In genomic region chr4:159175989-159176375, GRCh38 we compare ENCODE assay signal across 9 cellular contexts.
DNase-seq lines count a peak whose midpoint lies in the region; FAIRE-seq and TF ChIP-seq lines count a peak whose summit lies in the region.
"Had no signal": no experiment of that assay in that cellular context is flagged by ENCODE, and none has a peak within 500 bp of the region (broad histone marks: within the 10 kb centered on the region; RNA-seq: fewer than 3 reads in every experiment).

No MANE protein-coding gene starts in this region.

- H4K20me1 ChIP-seq in astrocyte (ENCODE audit: insufficient read depth, low read length) = peaks cover 39% of the 10 kb centered on the region

- H3K27me3 ChIP-seq in astrocyte (ENCODE audit: insufficient read depth, low read length) (no peaks in the 10 kb centered on the region), iPS-20b (ENCODE audit: insufficient read depth, low read length) (no peaks in the 10 kb centered on the region), subcutaneous abdominal adipose tissue (ENCODE audit: control insufficient read depth in 5 of 5, insufficient read depth in 4 of 5, low read length in 5 of 5) (no peaks in the 10 kb centered on the region)

- H3K4me1 Mint-ChIP-seq in activated CD4-positive, alpha-beta T cell treated with anti-CD3 and anti-CD28 coated beads, Interleukin-2, amount 10 ng/mL, durations not matched to agents 24 days and 14 days = peaks cover 47% of the 10 kb centered on the region
- H3K4me1 Mint-ChIP-seq in astrocyte (ENCODE audit: low read depth, unreplicated experiment) = peaks cover 53% of the 10 kb centered on the region

- peak overlapping the region; percentile 3 for H3K4me3 Mint-ChIP-seq in activated CD4-positive, alpha-beta T cell treated with anti-CD3 and anti-CD28 coated beads, Interleukin-2, amount 10 ng/mL, durations not matched to agents 24 days and 14 days
- H3K4me3 Mint-ChIP-seq in astrocyte (ENCODE audit: unreplicated experiment) = peak overlapping the region; percentile 78

- FAIRE-seq in astrocyte (lab: Jason Lieb, UNC) = no peak

- peaks cover 23% of the 10 kb centered on the region for H3K4me1 ChIP-seq in astrocyte (ENCODE audit: insufficient read depth, low read length)
- peaks cover 40% of the 10 kb centered on the region for H3K4me1 ChIP-seq in iPS-20b (ENCODE audit: insufficient read depth, low read length)
- H3K4me1 ChIP-seq in subcutaneous abdominal adipose tissue (ENCODE audit: control insufficient read depth in 5 of 5, insufficient read depth in 5 of 5, low read length in 5 of 5) = peaks cover 6 to 69% (median 36%) of the 10 kb centered on the region in 5 donors

- peak overlapping the region; percentile 14 for H2AFZ ChIP-seq in astrocyte (ENCODE audit: low read depth, low read length)

- H3K4me3 ChIP-seq in astrocyte (ENCODE audit: insufficient read depth, low read depth, low read length) = peak overlapping the region; percentile 54
- H3K4me3 ChIP-seq in iPS-20b (ENCODE audit: low read length) = peak overlapping the region; percentile 46; the same call in 1 of the 2 replicates
- H3K4me3 ChIP-seq in subcutaneous abdominal adipose tissue (ENCODE audit: low read depth in 1 of 5, low read length in 5 of 5) = peak overlapping the region in 2 of 5 donors; percentile 26 to 28

- H3K36me3 ChIP-seq in astrocyte (ENCODE audit: insufficient read depth, low read length) (no peaks in the 10 kb centered on the region), iPS-20b (ENCODE audit: insufficient read depth, low read depth, low read length) (no peaks in the 10 kb centered on the region), subcutaneous abdominal adipose tissue (ENCODE audit: control insufficient read depth in 5 of 5, insufficient read depth in 5 of 5, low read length in 5 of 5) (no peaks in the 10 kb centered on the region)

- H3K27ac Mint-ChIP-seq in activated CD4-positive, alpha-beta T cell treated with anti-CD3 and anti-CD28 coated beads, Interleukin-2, amount 10 ng/mL, durations not matched to agents 24 days and 14 days = no peak overlapping the region
- H3K27ac Mint-ChIP-seq in astrocyte (ENCODE audit: unreplicated experiment) = peak overlapping the region; percentile 85

- no peaks in the 10 kb centered on the region for H3K9me3 Mint-ChIP-seq in activated CD4-positive, alpha-beta T cell treated with anti-CD3 and anti-CD28 coated beads, Interleukin-2, amount 10 ng/mL, durations not matched to agents 24 days and 14 days
- H3K9me3 Mint-ChIP-seq in astrocyte (ENCODE audit: unreplicated experiment) = no peaks in the 10 kb centered on the region

- H3K9me3 ChIP-seq in astrocyte (ENCODE audit: insufficient read depth, low read depth, low read length) (no peaks in the 10 kb centered on the region), iPS-20b (ENCODE audit: insufficient read depth, low read depth, low read length) (no peaks in the 10 kb centered on the region), subcutaneous abdominal adipose tissue (ENCODE audit: control insufficient read depth in 5 of 5, low read length in 5 of 5) (no peaks in the 10 kb centered on the region)

- H3K79me2 ChIP-seq in astrocyte (ENCODE audit: insufficient read depth, low read length) = peaks cover 92% of the 10 kb centered on the region

- H3K27ac ChIP-seq in astrocyte (ENCODE audit: low read depth, low read length) = peak overlapping the region; percentile 89
- peak overlapping the region; percentile 70 for H3K27ac ChIP-seq in iPS-20b (ENCODE audit: low read length)
- peak overlapping the region; percentile 28 for H3K27ac ChIP-seq in subcutaneous abdominal adipose tissue (ENCODE audit: low read depth, low read length)

- no peaks in the 10 kb centered on the region for H3K27me3 Mint-ChIP-seq in activated CD4-positive, alpha-beta T cell treated with anti-CD3 and anti-CD28 coated beads, Interleukin-2, amount 10 ng/mL, durations not matched to agents 24 days and 14 days
- no peaks in the 10 kb centered on the region for H3K27me3 Mint-ChIP-seq in astrocyte (ENCODE audit: low read depth, unreplicated experiment)

- peak; percentile 47 for DNase-seq in activated CD4-positive, alpha-beta T cell treated with anti-CD3 and anti-CD28 coated beads, Interleukin-2, amount 10 ng/mL, durations not matched to agents 24 days and 14 days
- DNase-seq in activated CD4-positive, alpha-beta T cell treated with anti-CD3 and anti-CD28 coated beads for 48 hours = no peak
- DNase-seq in astrocyte (ENCODE audit: low read depth) (no peak), NCI-H1048 (lab: John Stamatoyannopoulos, UW) (no peak), NCI-H774 (lab: John Stamatoyannopoulos, UW) (no peak), HPDE6-E6E7 (ENCODE audit: extremely low spot score) (no peak)
- DNase-seq: 8988T had no signal

- intact Hi-C loops in activated CD4-positive, alpha-beta T cell treated with anti-CD3 and anti-CD28 coated beads, Interleukin-2, amount 10 ng/mL, durations not matched to agents 24 days and 14 days (cut with micrococcal nuclease) = loop anchor here (1.0 to 5.0 kb wide), 6 partner anchors 27 to 453 kb away; partner anchors contain the start of gene PPID

- H3K36me3 Mint-ChIP-seq in activated CD4-positive, alpha-beta T cell treated with anti-CD3 and anti-CD28 coated beads, Interleukin-2, amount 10 ng/mL, durations not matched to agents 24 days and 14 days (ENCODE audit: low read depth) = no peaks in the 10 kb centered on the region
- H3K36me3 Mint-ChIP-seq in astrocyte (ENCODE audit: low read depth, unreplicated experiment) = no peaks in the 10 kb centered on the region

- peak overlapping the region; percentile 80 for H3K9ac ChIP-seq in astrocyte (ENCODE audit: low read length)
- H3K9ac ChIP-seq in iPS-20b (ENCODE audit: low read depth, low read length) = peak overlapping the region; percentile 71
- peak overlapping the region in 1 of 5 donors; percentile 16 for H3K9ac ChIP-seq in subcutaneous abdominal adipose tissue (ENCODE audit: low read length in 5 of 5)

- H3K4me2 ChIP-seq in astrocyte (ENCODE audit: low read length) = peak overlapping the region; percentile 87

- no peak for TF ChIP-seq CTCF in astrocyte (IDR thresholded peaks at IDR 0.05; ENCODE audit: insufficient read depth, low read depth, low read length)

Comparison
In these comparisons a context has a peak if more than half of its experiments do, and no peak if none do; other contexts are left out.
1. H3K27ac ChIP-seq: peak in every context shown above with its lines; median percentile 89 in astrocyte; 70 in iPS-20b; 28 in subcutaneous abdominal adipose tissue.